1 cellular context compared by ENCODE assay signal in genomic region chr16:56910654-56911539, GRCh38.
A peak's percentile ranks its signal among the peaks of the same experiment; 100 is the strongest.
TF ChIP-seq lines count a peak whose summit lies in the region.

No MANE protein-coding gene starts in this region.

TF ChIP-seq in GM12878, 131 proteins besides CTCF, POLR2A, EP300 and RAD21 (continued from another document and continues in another):
- TF ChIP-seq, protein P1, sequence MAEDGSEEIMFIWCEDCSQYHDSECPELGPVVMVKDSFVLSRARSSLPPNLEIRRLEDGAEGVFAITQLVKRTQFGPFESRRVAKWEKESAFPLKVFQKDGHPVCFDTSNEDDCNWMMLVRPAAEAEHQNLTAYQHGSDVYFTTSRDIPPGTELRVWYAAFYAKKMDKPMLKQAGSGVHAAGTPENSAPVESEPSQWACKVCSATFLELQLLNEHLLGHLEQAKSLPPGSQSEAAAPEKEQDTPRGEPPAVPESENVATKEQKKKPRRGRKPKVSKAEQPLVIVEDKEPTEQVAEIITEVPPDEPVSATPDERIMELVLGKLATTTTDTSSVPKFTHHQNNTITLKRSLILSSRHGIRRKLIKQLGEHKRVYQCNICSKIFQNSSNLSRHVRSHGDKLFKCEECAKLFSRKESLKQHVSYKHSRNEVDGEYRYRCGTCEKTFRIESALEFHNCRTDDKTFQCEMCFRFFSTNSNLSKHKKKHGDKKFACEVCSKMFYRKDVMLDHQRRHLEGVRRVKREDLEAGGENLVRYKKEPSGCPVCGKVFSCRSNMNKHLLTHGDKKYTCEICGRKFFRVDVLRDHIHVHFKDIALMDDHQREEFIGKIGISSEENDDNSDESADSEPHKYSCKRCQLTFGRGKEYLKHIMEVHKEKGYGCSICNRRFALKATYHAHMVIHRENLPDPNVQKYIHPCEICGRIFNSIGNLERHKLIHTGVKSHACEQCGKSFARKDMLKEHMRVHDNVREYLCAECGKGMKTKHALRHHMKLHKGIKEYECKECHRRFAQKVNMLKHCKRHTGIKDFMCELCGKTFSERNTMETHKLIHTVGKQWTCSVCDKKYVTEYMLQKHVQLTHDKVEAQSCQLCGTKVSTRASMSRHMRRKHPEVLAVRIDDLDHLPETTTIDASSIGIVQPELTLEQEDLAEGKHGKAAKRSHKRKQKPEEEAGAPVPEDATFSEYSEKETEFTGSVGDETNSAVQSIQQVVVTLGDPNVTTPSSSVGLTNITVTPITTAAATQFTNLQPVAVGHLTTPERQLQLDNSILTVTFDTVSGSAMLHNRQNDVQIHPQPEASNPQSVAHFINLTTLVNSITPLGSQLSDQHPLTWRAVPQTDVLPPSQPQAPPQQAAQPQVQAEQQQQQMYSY (CRISPR knock-in tag; IDR thresholded peaks at IDR 0.05) = no peak
- TF ChIP-seq RUNX3 (IDR thresholded peaks at IDR 0.05; ENCODE audit: low read length) = peak; percentile 84
- TF ChIP-seq, protein P2, sequence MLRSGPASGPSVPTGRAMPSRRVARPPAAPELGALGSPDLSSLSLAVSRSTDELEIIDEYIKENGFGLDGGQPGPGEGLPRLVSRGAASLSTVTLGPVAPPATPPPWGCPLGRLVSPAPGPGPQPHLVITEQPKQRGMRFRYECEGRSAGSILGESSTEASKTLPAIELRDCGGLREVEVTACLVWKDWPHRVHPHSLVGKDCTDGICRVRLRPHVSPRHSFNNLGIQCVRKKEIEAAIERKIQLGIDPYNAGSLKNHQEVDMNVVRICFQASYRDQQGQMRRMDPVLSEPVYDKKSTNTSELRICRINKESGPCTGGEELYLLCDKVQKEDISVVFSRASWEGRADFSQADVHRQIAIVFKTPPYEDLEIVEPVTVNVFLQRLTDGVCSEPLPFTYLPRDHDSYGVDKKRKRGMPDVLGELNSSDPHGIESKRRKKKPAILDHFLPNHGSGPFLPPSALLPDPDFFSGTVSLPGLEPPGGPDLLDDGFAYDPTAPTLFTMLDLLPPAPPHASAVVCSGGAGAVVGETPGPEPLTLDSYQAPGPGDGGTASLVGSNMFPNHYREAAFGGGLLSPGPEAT (IDR thresholded peaks at IDR 0.05; ENCODE audit: low read depth) = peak; percentile 77
- TF ChIP-seq, protein P3, sequence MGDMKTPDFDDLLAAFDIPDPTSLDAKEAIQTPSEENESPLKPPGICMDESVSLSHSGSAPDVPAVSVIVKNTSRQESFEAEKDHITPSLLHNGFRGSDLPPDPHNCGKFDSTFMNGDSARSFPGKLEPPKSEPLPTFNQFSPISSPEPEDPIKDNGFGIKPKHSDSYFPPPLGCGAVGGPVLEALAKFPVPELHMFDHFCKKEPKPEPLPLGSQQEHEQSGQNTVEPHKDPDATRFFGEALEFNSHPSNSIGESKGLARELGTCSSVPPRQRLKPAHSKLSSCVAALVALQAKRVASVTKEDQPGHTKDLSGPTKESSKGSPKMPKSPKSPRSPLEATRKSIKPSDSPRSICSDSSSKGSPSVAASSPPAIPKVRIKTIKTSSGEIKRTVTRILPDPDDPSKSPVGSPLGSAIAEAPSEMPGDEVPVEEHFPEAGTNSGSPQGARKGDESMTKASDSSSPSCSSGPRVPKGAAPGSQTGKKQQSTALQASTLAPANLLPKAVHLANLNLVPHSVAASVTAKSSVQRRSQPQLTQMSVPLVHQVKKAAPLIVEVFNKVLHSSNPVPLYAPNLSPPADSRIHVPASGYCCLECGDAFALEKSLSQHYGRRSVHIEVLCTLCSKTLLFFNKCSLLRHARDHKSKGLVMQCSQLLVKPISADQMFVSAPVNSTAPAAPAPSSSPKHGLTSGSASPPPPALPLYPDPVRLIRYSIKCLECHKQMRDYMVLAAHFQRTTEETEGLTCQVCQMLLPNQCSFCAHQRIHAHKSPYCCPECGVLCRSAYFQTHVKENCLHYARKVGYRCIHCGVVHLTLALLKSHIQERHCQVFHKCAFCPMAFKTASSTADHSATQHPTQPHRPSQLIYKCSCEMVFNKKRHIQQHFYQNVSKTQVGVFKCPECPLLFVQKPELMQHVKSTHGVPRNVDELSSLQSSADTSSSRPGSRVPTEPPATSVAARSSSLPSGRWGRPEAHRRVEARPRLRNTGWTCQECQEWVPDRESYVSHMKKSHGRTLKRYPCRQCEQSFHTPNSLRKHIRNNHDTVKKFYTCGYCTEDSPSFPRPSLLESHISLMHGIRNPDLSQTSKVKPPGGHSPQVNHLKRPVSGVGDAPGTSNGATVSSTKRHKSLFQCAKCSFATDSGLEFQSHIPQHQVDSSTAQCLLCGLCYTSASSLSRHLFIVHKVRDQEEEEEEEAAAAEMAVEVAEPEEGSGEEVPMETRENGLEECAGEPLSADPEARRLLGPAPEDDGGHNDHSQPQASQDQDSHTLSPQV (IDR thresholded peaks at IDR 0.05) = peak; percentile 49; the same call in 1 of the 2 replicates
- no peak for TF ChIP-seq HDAC6 (IDR thresholded peaks at IDR 0.05; ENCODE audit: unreplicated experiment)
- TF ChIP-seq BRCA1 (IDR thresholded peaks at IDR 0.05; ENCODE audit: low read depth, low read length) = no peak
- peak; percentile 45; the same call in 1 of the 2 replicates for TF ChIP-seq GATAD2B (conservative IDR thresholded peaks at IDR 0.05; ENCODE audit: low read depth)
- peak; percentile 97 for TF ChIP-seq IKZF1 (conservative IDR thresholded peaks at IDR 0.05)
- no peak for TF ChIP-seq RB1 (IDR thresholded peaks at IDR 0.05; ENCODE audit: borderline replicate concordance)
- peak; percentile 96 for TF ChIP-seq IKZF2 (IDR thresholded peaks at IDR 0.05)
- TF ChIP-seq, protein P4, sequence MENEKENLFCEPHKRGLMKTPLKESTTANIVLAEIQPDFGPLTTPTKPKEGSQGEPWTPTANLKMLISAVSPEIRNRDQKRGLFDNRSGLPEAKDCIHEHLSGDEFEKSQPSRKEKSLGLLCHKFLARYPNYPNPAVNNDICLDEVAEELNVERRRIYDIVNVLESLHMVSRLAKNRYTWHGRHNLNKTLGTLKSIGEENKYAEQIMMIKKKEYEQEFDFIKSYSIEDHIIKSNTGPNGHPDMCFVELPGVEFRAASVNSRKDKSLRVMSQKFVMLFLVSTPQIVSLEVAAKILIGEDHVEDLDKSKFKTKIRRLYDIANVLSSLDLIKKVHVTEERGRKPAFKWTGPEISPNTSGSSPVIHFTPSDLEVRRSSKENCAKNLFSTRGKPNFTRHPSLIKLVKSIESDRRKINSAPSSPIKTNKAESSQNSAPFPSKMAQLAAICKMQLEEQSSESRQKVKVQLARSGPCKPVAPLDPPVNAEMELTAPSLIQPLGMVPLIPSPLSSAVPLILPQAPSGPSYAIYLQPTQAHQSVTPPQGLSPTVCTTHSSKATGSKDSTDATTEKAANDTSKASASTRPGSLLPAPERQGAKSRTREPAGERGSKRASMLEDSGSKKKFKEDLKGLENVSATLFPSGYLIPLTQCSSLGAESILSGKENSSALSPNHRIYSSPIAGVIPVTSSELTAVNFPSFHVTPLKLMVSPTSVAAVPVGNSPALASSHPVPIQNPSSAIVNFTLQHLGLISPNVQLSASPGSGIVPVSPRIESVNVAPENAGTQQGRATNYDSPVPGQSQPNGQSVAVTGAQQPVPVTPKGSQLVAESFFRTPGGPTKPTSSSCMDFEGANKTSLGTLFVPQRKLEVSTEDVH (IDR thresholded peaks at IDR 0.05; ENCODE audit: low read depth, partially characterized antibody) = no peak
- TF ChIP-seq RBBP5 (conservative IDR thresholded peaks at IDR 0.05) = no peak
- no peak; the same call in 1 of the 2 replicates for TF ChIP-seq NBN (IDR thresholded peaks at IDR 0.05)
- 0 out of 4 replicates have a peak, but pooled peaks of 1 of the 2 experiments have one; percentile 17 for TF ChIP-seq ETV6 (conservative IDR thresholded peaks at IDR 0.05 in 1 of 2, IDR thresholded peaks at IDR 0.05 in 1 of 2; ENCODE audit: borderline replicate concordance in 1 of 2, low read depth in 1 of 2)
- TF ChIP-seq ZNF687 (IDR thresholded peaks at IDR 0.05) = peak; percentile 80
- no peak for TF ChIP-seq E2F4 (IDR thresholded peaks at IDR 0.05; ENCODE audit: low read depth, low read length)
- TF ChIP-seq IRF4 (IDR thresholded peaks at IDR 0.05; ENCODE audit: low read depth, low read length) = peak; percentile 47; the same call in 1 of the 2 replicates
- TF ChIP-seq ZNF217 (IDR thresholded peaks at IDR 0.05) = no peak
- TF ChIP-seq SRF (IDR thresholded peaks at IDR 0.05; ENCODE audit: low read depth in 2 of 2, low read length in 2 of 2) = no peak
- TF ChIP-seq ESRRA (IDR thresholded peaks at IDR 0.05; ENCODE audit: low read length) = no peak
- peak; percentile 62 for TF ChIP-seq JUNB (IDR thresholded peaks at IDR 0.05)
- no peak for TF ChIP-seq ZBTB40 (IDR thresholded peaks at IDR 0.05; ENCODE audit: borderline replicate concordance)
- TF ChIP-seq, protein P5, sequence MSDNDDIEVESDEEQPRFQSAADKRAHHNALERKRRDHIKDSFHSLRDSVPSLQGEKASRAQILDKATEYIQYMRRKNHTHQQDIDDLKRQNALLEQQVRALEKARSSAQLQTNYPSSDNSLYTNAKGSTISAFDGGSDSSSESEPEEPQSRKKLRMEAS (IDR thresholded peaks at IDR 0.05; ENCODE audit: low read depth, low read length) = no peak
- peak; percentile 85 for TF ChIP-seq SKIL (IDR thresholded peaks at IDR 0.05; ENCODE audit: low read depth, poor library complexity, severe bottlenecking)
- TF ChIP-seq MTA3 (IDR thresholded peaks at IDR 0.05; ENCODE audit: borderline replicate concordance, low read length) = no peak
- TF ChIP-seq SMAD1 (IDR thresholded peaks at IDR 0.05; ENCODE audit: low read depth, partially characterized antibody) = no peak
- TF ChIP-seq NR2C2 (IDR thresholded peaks at IDR 0.05; ENCODE audit: borderline replicate concordance, control insufficient read depth, insufficient read length, low read depth) = no peak
- TF ChIP-seq CHD2 (IDR thresholded peaks at IDR 0.05; ENCODE audit: borderline replicate concordance, low read depth, low read length) = peak; percentile 83; the same call in 1 of the 2 replicates
- no peak for TF ChIP-seq SREBF1 (IDR thresholded peaks at IDR 0.05; ENCODE audit: low read length)
